In genomic region chr22:19109198-19110063, GRCh38 we compare ENCODE assay signal across 1 cellular context.
TF ChIP-seq lines count a peak whose summit lies in the region.

No MANE protein-coding gene starts in this region.

TF ChIP-seq in IMR-90, 13 proteins besides CTCF, POLR2A, EP300 and RAD21:
- TF ChIP-seq MAZ (IDR thresholded peaks at IDR 0.05; ENCODE audit: borderline replicate concordance, low read depth, low read length) = peak; percentile 31; the same call in 1 of the 2 replicates
- TF ChIP-seq, protein P1, sequence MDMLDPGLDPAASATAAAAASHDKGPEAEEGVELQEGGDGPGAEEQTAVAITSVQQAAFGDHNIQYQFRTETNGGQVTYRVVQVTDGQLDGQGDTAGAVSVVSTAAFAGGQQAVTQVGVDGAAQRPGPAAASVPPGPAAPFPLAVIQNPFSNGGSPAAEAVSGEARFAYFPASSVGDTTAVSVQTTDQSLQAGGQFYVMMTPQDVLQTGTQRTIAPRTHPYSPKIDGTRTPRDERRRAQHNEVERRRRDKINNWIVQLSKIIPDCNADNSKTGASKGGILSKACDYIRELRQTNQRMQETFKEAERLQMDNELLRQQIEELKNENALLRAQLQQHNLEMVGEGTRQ (IDR thresholded peaks at IDR 0.05; ENCODE audit: low read depth, low read length) = no peak
- peak; percentile 84 for TF ChIP-seq CEBPB (IDR thresholded peaks at IDR 0.05; ENCODE audit: low read depth, low read length)
